Comparison of ENCODE assay signal across 12 cellular contexts in genomic region chrX:63656871-63657580, GRCh38.
A peak's percentile ranks its signal among the peaks of the same experiment; 100 is the strongest.
DNase-seq lines count a peak whose midpoint lies in the region; ATAC-seq and TF ChIP-seq lines count a peak whose summit lies in the region.
"Had no signal": no experiment of that assay in that cellular context is flagged by ENCODE, and none has a peak within 500 bp of the region (broad histone marks: within the 10 kb centered on the region; RNA-seq: fewer than 3 reads in every experiment).

No MANE protein-coding gene starts in this region.

- H3K27me3 ChIP-seq in foreskin keratinocyte (no peaks in the 10 kb centered on the region), thoracic aorta (replicated peaks; ENCODE audit: insufficient read depth) (no peaks in the 10 kb centered on the region)

- peaks cover 6% of the 10 kb centered on the region for H3K36me3 ChIP-seq in thoracic aorta

- no peak for TF ChIP-seq CTCF in foreskin keratinocyte (conservative IDR thresholded peaks at IDR 0.05)
- TF ChIP-seq CTCF in thoracic aorta (IDR thresholded peaks at IDR 0.05) = no peak

- ATAC-seq in foreskin keratinocyte (peak; percentile 74), thoracic aorta (ENCODE audit: insufficient number of reproducible peaks, low FRiP score, low read depth) (peak; percentile 50)

- H3K27ac ChIP-seq in foreskin keratinocyte = no peak overlapping the region
- H3K27ac ChIP-seq in thoracic aorta = peak overlapping the region; percentile 59 to 84

- no peaks in the 10 kb centered on the region for H3K4me1 ChIP-seq in foreskin keratinocyte
- H3K4me1 ChIP-seq in thoracic aorta (ENCODE audit: control insufficient read depth in 1 of 2, low read depth in 2 of 2) = peaks cover 11 to 26% of the 10 kb centered on the region in 2 donors
- H3K4me1 ChIP-seq: Caco-2 had no signal

- DNase-seq in HCEC 1CT (peak; percentile 77), amniotic epithelial cell (ENCODE audit: low read depth) (peak; percentile 77), foreskin keratinocyte (peak; percentile 31 to 66), thoracic aorta (ENCODE audit: low spot score) (no peak), HUDEP-2 (lab: John Stamatoyannopoulos, UW; ENCODE audit: unreplicated experiment in 76 of 76) (no peak), NCI-H748 treated with DMSO at 0.1 percent for 48 hours (lab: John Stamatoyannopoulos, UW) (no peak), DMS 273 treated with DMSO at 0.1 percent for 48 hours (lab: John Stamatoyannopoulos, UW) (no peak)
- DNase-seq: activated CD4-positive, alpha-beta T cell treated with anti-CD3 and anti-CD28 coated beads, Interleukin-2, amount 50 U/mL, for 1 hour; activated effector memory CD4-positive, alpha-beta T cell treated with Interleukin-2 at 50 U/mL for 16 hours; Caco-2; central memory CD4-positive, alpha-beta T cell; immature natural killer cell had no signal

- H3K4me3 ChIP-seq in thoracic aorta = no peak overlapping the region

- no peaks in the 10 kb centered on the region for H3K9me3 ChIP-seq in thoracic aorta
- H3K9me3 ChIP-seq: Caco-2 had no signal

Comparison
In these comparisons a context has a peak if more than half of its experiments do, and no peak if none do; other contexts are left out.
1. DNase-seq: peak in HCEC 1CT (single experiment), amniotic epithelial cell (single experiment) and foreskin keratinocyte (2 of 2); none in thoracic aorta (single experiment), HUDEP-2 (0 of 76), NCI-H748 treated with DMSO at 0.1 percent for 48 hours (single experiment) and DMS 273 treated with DMSO at 0.1 percent for 48 hours (single experiment).